18 cellular contexts compared by ENCODE assay signal in genomic region chr12:125201940-125202339, GRCh38. TPM values are rescaled to one million over a fixed set of nuclear protein-coding genes. Genes with fewer than 3 reads are reported as not detected.
DNase-seq lines count a peak whose midpoint lies in the region; ATAC-seq, FAIRE-seq and TF ChIP-seq lines count a peak whose summit lies in the region.
"Had no signal": no experiment of that assay in that cellular context is flagged by ENCODE, and none has a peak within 500 bp of the region (broad histone marks: within the 10 kb centered on the region; RNA-seq: fewer than 3 reads in every experiment).

No MANE protein-coding gene starts in this region.

- H3K9me3 ChIP-seq in K562 (replicated peaks; ENCODE audit: control insufficient read depth, insufficient read depth, low read depth, low read length) (no peaks in the 10 kb centered on the region), kidney (ENCODE audit: control insufficient read depth in 1 of 2, low read length in 2 of 2) (no peaks in the 10 kb centered on the region)
- H3K9me3 ChIP-seq: HAP-1 had no signal

- H3K4me2 ChIP-seq in K562 (ENCODE audit: insufficient read depth, low read length) = no peak overlapping the region

- 0% methylated on average over 2 of the region's 2 CpGs for WGBS in K562 (ENCODE audit: insufficient coverage, low coverage, missing lambda C conversion rate)

- TF ChIP-seq POLR2A in K562 (conservative IDR thresholded peaks at IDR 0.05) = no peak

- H3K9ac ChIP-seq in K562 (ENCODE audit: insufficient read depth in 1 of 2, low read depth in 2 of 2, low read length in 2 of 2) (no peak overlapping the region), kidney (ENCODE audit: low read length in 2 of 2) (no peak overlapping the region)
- H3K9ac ChIP-seq: GM23248 had no signal

- DNase-seq in HL-60 (ENCODE audit: low read depth in 1 of 2, low spot score in 1 of 2) = no peak
- peak in 3 of 4 experiments; percentile 25 to 36 (median 27) for DNase-seq in K562 (ENCODE audit: extremely low read depth in 1 of 4, low spot score in 3 of 4)
- DNase-seq in kidney = peak; percentile 16
- DNase-seq in foreskin keratinocyte = no peak
- DNase-seq: C1 segment of cervical spinal cord; Calu3; CD4-positive, alpha-beta memory T cell; COR-L47; DMS53; DMS79 treated with DMSO at 0.1 percent for 48 hours; GF-D8; GM23248 had no signal

- H3K27ac ChIP-seq in HL-60 (replicated peaks) (peak overlapping the region; percentile 40), K562 (ENCODE audit: extremely low read depth, low read depth, low read length) (no peak overlapping the region), kidney (ENCODE audit: low read depth in 2 of 2, low read length in 2 of 2) (no peak overlapping the region), foreskin keratinocyte (no peak overlapping the region)
- H3K27ac ChIP-seq: GM23248 had no signal

- H3K36me3 ChIP-seq in K562 (ENCODE audit: control insufficient read depth, insufficient read depth, low read length) (no peaks in the 10 kb centered on the region), kidney (ENCODE audit: control insufficient read depth in 1 of 2, insufficient read depth in 2 of 2, low read length in 2 of 2) (no peaks in the 10 kb centered on the region)
- H3K36me3 ChIP-seq: HAP-1 had no signal

- CTCF ChIA-PET in K562 (lab: Yijun Ruan, JAX; ENCODE audit: low intra/inter-chr PET ratio) = no interaction called here

- FAIRE-seq in K562 (lab: Jason Lieb, UNC) = no peak
- FAIRE-seq in kidney (lab: Jason Lieb, UNC) = no peak
- FAIRE-seq: GM12891, GM18507, H54 had no signal

- intact Hi-C loops in K562 (cut with micrococcal nuclease) = no loop called here
- intact Hi-C loops in kidney (cut with DNase I) = no loop called here

- no TSS peak for BruUV-seq in K562 (replicated peaks; lab: Mats Ljungman, UMichigan)

- peaks cover 3% of the 10 kb centered on the region for H3K27me3 ChIP-seq in HL-60 (ENCODE audit: insufficient read depth, poor library complexity, severe bottlenecking)
- H3K27me3 ChIP-seq in K562 (ENCODE audit: control insufficient read depth in 2 of 2, insufficient read depth in 2 of 2, low read length in 2 of 2) = peaks cover 0 to 16% of the 10 kb centered on the region in 2 experiments; a peak in 2 of 5 replicates
- H3K27me3 ChIP-seq in foreskin keratinocyte = no peaks in the 10 kb centered on the region

- H3K9me1 ChIP-seq in K562 (ENCODE audit: control insufficient read depth, insufficient read depth, low read length) = no peaks in the 10 kb centered on the region

- POLR2A ChIA-PET in K562 (lab: Yijun Ruan, JAX) = interaction anchor here (0.6 kb wide), 1 partner anchor 29 kb away, joined by 3 read pairs; no protein-coding TSS in a partner anchor

- no peak overlapping the region for H2AFZ ChIP-seq in K562 (ENCODE audit: low read depth, low read length)
- H2AFZ ChIP-seq: GM23248 had no signal

- H4K20me1 ChIP-seq in K562 (replicated peaks; ENCODE audit: control insufficient read depth, insufficient read depth, low read length) = no peaks in the 10 kb centered on the region

- TF ChIP-seq CTCF in HL-60 (IDR thresholded peaks at IDR 0.05; ENCODE audit: insufficient read depth, low read length) (no peak), K562 (IDR thresholded peaks at IDR 0.05 in 2 of 3, conservative IDR thresholded peaks at IDR 0.05 in 1 of 3; ENCODE audit: insufficient read depth in 2 of 3, low read depth in 1 of 3, low read length in 3 of 3) (no peak), kidney (IDR thresholded peaks at IDR 0.05; ENCODE audit: borderline replicate concordance, extremely low read depth, insufficient read depth) (no peak), foreskin keratinocyte (conservative IDR thresholded peaks at IDR 0.05) (no peak)

- in situ Hi-C loops in K562 (cut with MboI) = no loop called here

- no peak overlapping the region for H3K4me3 ChIP-seq in HL-60 (replicated peaks; ENCODE audit: insufficient read depth, low read length)
- no peak overlapping the region for H3K4me3 ChIP-seq in K562
- H3K4me3 ChIP-seq in kidney (ENCODE audit: low read length in 2 of 2) = no peak overlapping the region
- H3K4me3 ChIP-seq: GM23248, HAP-1 had no signal

- ATAC-seq in K562 (peak; percentile 84), foreskin keratinocyte (no peak), HG03135 (IDR thresholded peaks at IDR 0.05; ENCODE audit: unreplicated experiment) (no peak), GM21529 (IDR thresholded peaks at IDR 0.05; ENCODE audit: unreplicated experiment) (no peak)

- H3K4me1 ChIP-seq in K562 (replicated peaks in 1 of 2; ENCODE audit: control insufficient read depth in 2 of 2, insufficient read depth in 2 of 2, low read length in 2 of 2) (no peaks in the 10 kb centered on the region), kidney (ENCODE audit: control insufficient read depth in 1 of 2, insufficient read depth in 1 of 2, low read depth in 1 of 2, low read length in 2 of 2) (no peaks in the 10 kb centered on the region), foreskin keratinocyte (no peaks in the 10 kb centered on the region)
- H3K4me1 ChIP-seq: HAP-1 had no signal

- no peak for TF ChIP-seq EP300 in K562 (IDR thresholded peaks at IDR 0.05; ENCODE audit: low read length)

- no peaks in the 10 kb centered on the region for H3K79me2 ChIP-seq in K562 (ENCODE audit: control insufficient read depth, insufficient read depth, low read length)

- no peak for TF ChIP-seq RAD21 in K562 (CRISPR knock-in tag; conservative IDR thresholded peaks at IDR 0.05 in 1 of 2, IDR thresholded peaks at IDR 0.05 in 1 of 2)

TF ChIP-seq in K562, 482 proteins besides CTCF, POLR2A, EP300 and RAD21:
- TF ChIP-seq RBM15 (IDR thresholded peaks at IDR 0.05; ENCODE audit: insufficient read depth, low read length) (no peak), MCM2 (IDR thresholded peaks at IDR 0.05; ENCODE audit: low read depth) (no peak), VEZF1 (CRISPR knock-in tag; IDR thresholded peaks at IDR 0.05) (no peak), NFYB (IDR thresholded peaks at IDR 0.05; ENCODE audit: extremely low read depth, insufficient read length) (peak; percentile 25), ZNF583 (CRISPR knock-in tag; IDR thresholded peaks at IDR 0.05) (no peak), USF2 (CRISPR knock-in tag; IDR thresholded peaks at IDR 0.05) (peak; percentile 56)

RNA-seq across cellular contexts. Expression of gene TMEM132B, which starts 15.8 kb away (rescaled TPM):
- not detected in 2 replicates for total RNA-seq in K562 (2011; cell fraction: chromatin; rRNA removed; ENCODE audit: low replicate concordance)
- total RNA-seq in K562 (2011; cell fraction: nucleolus; rRNA removed) = not detected in 2 replicates
- total RNA-seq in K562 (2011; cell fraction: nucleoplasm; rRNA removed) = not detected in 2 replicates
- total RNA-seq in K562 (2014; rRNA removed) (not detected in 2 replicates), K562 (2014; rRNA removed; fragmentation: Illumina TruSeq; extraction: Trizol) (0.04 TPM in 1 of 2 replicates, not detected in the other), K562 (2015; rRNA removed; fragmentation: Illumina TruSeq; extraction: Trizol) (0.07 TPM in 1 of 2 replicates, not detected in the other), K562 (2021) (0.18 TPM in 1 of 2 replicates, not detected in the other), kidney (0.60 TPM), foreskin keratinocyte (0.14 and 1.2 TPM in 2 replicates)
- polyA plus RNA-seq in K562 (2011; rRNA removed) (0.01 TPM in 1 of 2 replicates, not detected in the other), K562 (2014; fragmentation: Illumina TruSeq; extraction: Trizol) (0.13 TPM in 1 of 2 replicates, not detected in the other), K562 (2014; fragmentation: Nextera tagmentation; extraction: Ambion mirVana) (not detected), K562 (2014; rRNA removed) (not detected in 2 replicates), kidney (ENCODE audit: insufficient read depth, low read depth, low replicate concordance) (0.06 TPM), foreskin keratinocyte (0.07 and 0.25 TPM in 2 replicates)
- not detected in 2 replicates for polyA plus RNA-seq in K562 (2011; cell fraction: cytosol; rRNA removed)
- 0.04 and 0.11 TPM in 2 replicates for polyA plus RNA-seq in K562 (2011; cell fraction: nucleus; rRNA removed)
- polyA plus RNA-seq in K562 (2012) = 0.01 and 0.14 TPM in 2 replicates
- not detected in 2 replicates for polyA minus RNA-seq in K562 (2011; rRNA and poly(A)+ RNA removed)
- polyA minus RNA-seq in K562 (2011; cell fraction: cytosol; rRNA and poly(A)+ RNA removed) = not detected in 2 replicates
- polyA minus RNA-seq in K562 (2011; cell fraction: nucleus; rRNA and poly(A)+ RNA removed) = not detected in 2 replicates
- total RNA-seq: CD4-positive, alpha-beta memory T cell had no signal
- polyA plus RNA-seq: CD4-positive, alpha-beta memory T cell had no signal

Comparison
In these comparisons a context has a peak if more than half of its experiments do, and no peak if none do; other contexts are left out.
1. DNase-seq: peak in K562 (3 of 4) and kidney (single experiment); none in HL-60 (0 of 2) and foreskin keratinocyte (0 of 2).